Comparison of ENCODE assay signal across 23 cellular contexts in genomic region chr21:38293765-38294164, GRCh38. TPM values are rescaled to one million over a fixed set of nuclear protein-coding genes. Genes with fewer than 3 reads are reported as not detected.
DNase-seq lines count a peak whose midpoint lies in the region; ATAC-seq, FAIRE-seq and TF ChIP-seq lines count a peak whose summit lies in the region.
"Had no signal": no experiment of that assay in that cellular context is flagged by ENCODE, and none has a peak within 500 bp of the region (broad histone marks: within the 10 kb centered on the region; RNA-seq: fewer than 3 reads in every experiment).

No MANE protein-coding gene starts in this region.

- no peak overlapping the region for H3K4me2 ChIP-seq in GM12878 (ENCODE audit: control insufficient read depth, insufficient read depth)
- H3K4me2 ChIP-seq in mesenchymal stem cell (ENCODE audit: low read length, poor library complexity, severe bottlenecking): no peak overlapping the region
- H3K4me2 ChIP-seq: smooth muscle cell had no signal

- H2AK5ac ChIP-seq in mesenchymal stem cell (ENCODE audit: low read length, severe bottlenecking): peak overlapping the region; percentile 91

- H3K14ac ChIP-seq in mesenchymal stem cell (ENCODE audit: low read length in 2 of 2): peak overlapping the region in 1 of 2 experiments; percentile 49

- no peak for TF ChIP-seq RAD21 in GM12878 (IDR thresholded peaks at IDR 0.05; ENCODE audit: insufficient read depth, low read depth, low read length)

- no peak overlapping the region for H3K23ac ChIP-seq in mesenchymal stem cell (ENCODE audit: low read length in 2 of 2)

- H3K4me1 Mint-ChIP-seq in activated naive CD4-positive, alpha-beta T cell treated with anti-CD3 and anti-CD28 coated beads, Interleukin-2, amount 50 U/mL, for 24 hours: peaks cover 69% of the 10 kb centered on the region
- peaks cover 21% of the 10 kb centered on the region for H3K4me1 Mint-ChIP-seq in activated CD4-positive, alpha-beta T cell treated with anti-CD3 and anti-CD28 coated beads for 36 hours

- H2AFZ ChIP-seq in GM12878 (ENCODE audit: control insufficient read depth, low read depth, low read length) (no peak overlapping the region), mesenchymal stem cell (ENCODE audit: low read depth, low read length) (no peak overlapping the region)
- H2AFZ ChIP-seq: parathyroid adenoma had no signal

- H3K79me1 ChIP-seq in mesenchymal stem cell (replicated peaks; ENCODE audit: low read length, poor library complexity, severe bottlenecking): no peaks in the 10 kb centered on the region

- H2BK120ac ChIP-seq in mesenchymal stem cell (ENCODE audit: low read depth, low read length): no peak overlapping the region

- no peak overlapping the region for H3K4me3 Mint-ChIP-seq in activated naive CD4-positive, alpha-beta T cell treated with anti-CD3 and anti-CD28 coated beads, Interleukin-2, amount 50 U/mL, for 24 hours
- H3K4me3 Mint-ChIP-seq in activated CD4-positive, alpha-beta T cell treated with anti-CD3 and anti-CD28 coated beads for 36 hours: no peak overlapping the region

- CTCF ChIA-PET in GM12878 (lab: Yijun Ruan, JAX): interaction anchor here (0.6 to 3.5 kb wide), 7 partner anchors 20 to 1096 kb away, joined by 3 to 16 read pairs (median 5); no protein-coding TSS in a partner anchor
- CTCF ChIA-PET in activated CD4-positive, alpha-beta T cell treated with anti-CD3 and anti-CD28 coated beads for 36 hours (lab: Charles Lee): interaction anchor here (0.6 to 1.8 kb wide), 3 partner anchors 12 to 127 kb away, joined by 3 to 4 read pairs (median 3); no protein-coding TSS in a partner anchor

- H3K9ac ChIP-seq in GM12878 (ENCODE audit: control insufficient read depth, insufficient read depth, low read length) (no peak overlapping the region), mesenchymal stem cell (ENCODE audit: low read length) (no peak overlapping the region)
- H3K9ac ChIP-seq: parathyroid adenoma had no signal

- H4K8ac ChIP-seq in mesenchymal stem cell (ENCODE audit: low read length): no peak overlapping the region

- no TSS peak for BruUV-seq in GM12878 (replicated peaks; lab: Mats Ljungman, UMichigan)

- SMC1A ChIA-PET in GM12878 (lab: Charles Lee; ENCODE audit: uncharacterized antibody, unreplicated experiment): interaction anchor here (1.1 to 5.7 kb wide), 11 partner anchors 10 to 74 kb away, joined by 3 to 57 read pairs (median 4); no protein-coding TSS in a partner anchor

- H3K27ac Mint-ChIP-seq in activated naive CD4-positive, alpha-beta T cell treated with anti-CD3 and anti-CD28 coated beads, Interleukin-2, amount 50 U/mL, for 24 hours: peak overlapping the region; percentile 68
- no peak overlapping the region for H3K27ac Mint-ChIP-seq in activated CD4-positive, alpha-beta T cell treated with anti-CD3 and anti-CD28 coated beads for 36 hours

- no peak overlapping the region for H3K4me3 ChIP-seq in GM12878
- H3K4me3 ChIP-seq in mesenchymal stem cell (ENCODE audit: insufficient read depth in 1 of 2, low read depth in 1 of 2, low read length in 2 of 2): no peak overlapping the region
- H3K4me3 ChIP-seq in thymus (ENCODE audit: low read length): no peak overlapping the region
- H3K4me3 ChIP-seq: smooth muscle cell, tibial nerve had no signal

- H3K9me3 ChIP-seq in GM12878 (replicated peaks; ENCODE audit: control insufficient read depth, insufficient read depth, low read length) (no peaks in the 10 kb centered on the region), mesenchymal stem cell (ENCODE audit: control insufficient read depth, low read length) (no peaks in the 10 kb centered on the region), thymus (ENCODE audit: control insufficient read depth) (no peaks in the 10 kb centered on the region)
- H3K9me3 ChIP-seq: tibial nerve had no signal

- no peaks in the 10 kb centered on the region for H3K9me3 Mint-ChIP-seq in activated naive CD4-positive, alpha-beta T cell treated with anti-CD3 and anti-CD28 coated beads, Interleukin-2, amount 50 U/mL, for 24 hours
- H3K9me3 Mint-ChIP-seq in activated CD4-positive, alpha-beta T cell treated with anti-CD3 and anti-CD28 coated beads for 36 hours (ENCODE audit: low read depth): no peaks in the 10 kb centered on the region

- H3K79me2 ChIP-seq in GM12878 (ENCODE audit: control insufficient read depth, insufficient read depth, low read length): no peaks in the 10 kb centered on the region
- H3K79me2 ChIP-seq: parathyroid adenoma had no signal

- H3K27ac ChIP-seq in GM12878 (ENCODE audit: control insufficient read depth, insufficient read depth): no peak overlapping the region
- H3K27ac ChIP-seq in mesenchymal stem cell (ENCODE audit: low read length, poor library complexity, severe bottlenecking): peak overlapping the region; percentile 27
- peak overlapping the region; percentile 25 for H3K27ac ChIP-seq in thymus (ENCODE audit: low read depth)
- H3K27ac ChIP-seq: 22Rv1, C4-2B, parathyroid adenoma, tibial nerve had no signal

- 43% methylated on average over 5 of the region's 5 CpGs for WGBS in GM12878 (ENCODE audit: insufficient coverage, insufficient replicate concordance, low lambda C conversion rate, missing lambda C conversion rate)
- 69% methylated on average over 4 of the region's 5 CpGs for WGBS in mesenchymal stem cell
- 73% methylated on average over 5 of the region's 5 CpGs for WGBS in thymus

- H3K27me3 Mint-ChIP-seq in activated naive CD4-positive, alpha-beta T cell treated with anti-CD3 and anti-CD28 coated beads, Interleukin-2, amount 50 U/mL, for 24 hours: no peaks in the 10 kb centered on the region
- no peaks in the 10 kb centered on the region for H3K27me3 Mint-ChIP-seq in activated CD4-positive, alpha-beta T cell treated with anti-CD3 and anti-CD28 coated beads for 36 hours

- no peak for DNase-seq in activated naive CD4-positive, alpha-beta T cell treated with anti-CD3 and anti-CD28 coated beads, Interleukin-2, amount 50 U/mL, for 16 hours
- DNase-seq in GM12878 (ENCODE audit: low read depth, low spot score) (no peak), mesenchymal stem cell (no peak), EL (no peak), GM19238 (ENCODE audit: insufficient read length, low spot score) (no peak)
- DNase-seq in activated CD4-positive, alpha-beta T cell treated with anti-CD3 and anti-CD28 coated beads for 36 hours: no peak
- DNase-seq: activated CD4-positive, alpha-beta T cell treated with anti-CD3 and anti-CD28 coated beads, Interleukin-2, amount 50 U/mL, for 4 hours; activated naive CD4-positive, alpha-beta T cell treated with Interleukin-2 at 50 U/mL for 16 hours; activated T-cell treated with anti-CD3 and anti-CD28 coated beads for 4 hours; DMS153; MM.1S; NCI-H1694 treated with DMSO at 0.1 percent for 48 hours; NCI-H226 had no signal

- no peaks in the 10 kb centered on the region for H3K36me3 Mint-ChIP-seq in activated naive CD4-positive, alpha-beta T cell treated with anti-CD3 and anti-CD28 coated beads, Interleukin-2, amount 50 U/mL, for 24 hours
- H3K36me3 Mint-ChIP-seq in activated CD4-positive, alpha-beta T cell treated with anti-CD3 and anti-CD28 coated beads for 36 hours (ENCODE audit: low read depth): no peaks in the 10 kb centered on the region

- H3K18ac ChIP-seq in mesenchymal stem cell (ENCODE audit: low read depth in 1 of 2, low read length in 2 of 2): peak overlapping the region; percentile 6 to 63

- TF ChIP-seq POLR2A in GM12878 (IDR thresholded peaks at IDR 0.05; ENCODE audit: low read depth, low read length): no peak

- H2BK5ac ChIP-seq in mesenchymal stem cell (ENCODE audit: low read depth, low read length, poor library complexity, severe bottlenecking): peak overlapping the region; percentile 4

- H4K91ac ChIP-seq in mesenchymal stem cell (ENCODE audit: low read length): no peak overlapping the region

- in situ Hi-C loops in GM12878 (cut with MboI): no loop called here

- POLR2A ChIA-PET in GM12878 (lab: Charles Lee): no interaction called here
- POLR2A ChIA-PET in activated CD4-positive, alpha-beta T cell treated with anti-CD3 and anti-CD28 coated beads for 36 hours (lab: Charles Lee): no interaction called here

- FAIRE-seq in GM12878 (lab: Jason Lieb, UNC): no peak
- FAIRE-seq: endometrium, H1 had no signal

- H3K27me3 ChIP-seq in GM12878 (replicated peaks in 1 of 2; ENCODE audit: control insufficient read depth in 2 of 2, insufficient read depth in 2 of 2, low read length in 1 of 2) (no peaks in the 10 kb centered on the region), mesenchymal stem cell (ENCODE audit: control insufficient read depth in 1 of 2, insufficient read depth in 1 of 2, low read length in 2 of 2) (no peaks in the 10 kb centered on the region), thymus (ENCODE audit: control insufficient read depth, insufficient read depth) (no peaks in the 10 kb centered on the region)
- H3K27me3 ChIP-seq: tibial nerve had no signal

- H3K4ac ChIP-seq in mesenchymal stem cell (ENCODE audit: low read depth in 1 of 2, low read length in 2 of 2): peak overlapping the region in 1 of 2 experiments; percentile 65

- RAD21 ChIA-PET in GM12878 (lab: Charles Lee; ENCODE audit: unreplicated experiment): interaction anchor here (0.8 to 1.5 kb wide), 8 partner anchors 16 to 77 kb away, joined by 3 to 6 read pairs (median 4); no protein-coding TSS in a partner anchor

- intact Hi-C loops in GM12878 (cut with micrococcal nuclease; ENCODE audit: unreplicated experiment): no loop called here
- intact Hi-C loops in activated CD4-positive, alpha-beta T cell treated with anti-CD3 and anti-CD28 coated beads for 36 hours (cut with DNase I, micrococcal nuclease): no loop called here

- no peak overlapping the region for H2BK15ac ChIP-seq in mesenchymal stem cell (ENCODE audit: low read depth, poor library complexity, severe bottlenecking)

- ATAC-seq in GM12878: no peak
- no peak for ATAC-seq in activated CD4-positive, alpha-beta T cell treated with anti-CD3 and anti-CD28 coated beads for 36 hours
- ATAC-seq: SK-N-SH treated with all-trans-retinoic acid at 6 μM for 48 hours had no signal

- H3K4me1 ChIP-seq in GM12878 (ENCODE audit: control insufficient read depth, insufficient read depth, low read length) (no peaks in the 10 kb centered on the region), mesenchymal stem cell (ENCODE audit: control insufficient read depth, insufficient read depth, low read depth, low read length) (peaks cover 17% of the 10 kb centered on the region), thymus (ENCODE audit: control insufficient read depth, insufficient read depth, low read length) (no peaks in the 10 kb centered on the region)
- H3K4me1 ChIP-seq: parathyroid adenoma had no signal

- H3K36me3 ChIP-seq in GM12878 (ENCODE audit: control insufficient read depth in 2 of 2, insufficient read depth in 2 of 2, low read length in 1 of 2) (no peaks in the 10 kb centered on the region), mesenchymal stem cell (ENCODE audit: control insufficient read depth in 1 of 2, insufficient read depth in 2 of 2, low read depth in 1 of 2, low read length in 2 of 2) (peaks cover 0 to under 1% of the 10 kb centered on the region in 2 experiments), thymus (ENCODE audit: control insufficient read depth, insufficient read depth) (no peaks in the 10 kb centered on the region)
- H3K36me3 ChIP-seq: tibial nerve had no signal

- H4K20me1 ChIP-seq in GM12878 (ENCODE audit: control insufficient read depth, insufficient read depth): no peaks in the 10 kb centered on the region

- TF ChIP-seq CTCF in GM12878 (IDR thresholded peaks at IDR 0.05 in 2 of 3, conservative IDR thresholded peaks at IDR 0.05 in 1 of 3; ENCODE audit: control insufficient read depth in 2 of 3, extremely low read depth in 1 of 3, insufficient read depth in 1 of 3, low read depth in 3 of 3, low read length in 3 of 3): no peak

- TF ChIP-seq EP300 in GM12878 (IDR thresholded peaks at IDR 0.05; ENCODE audit: borderline replicate concordance in 1 of 2, control insufficient read depth in 1 of 2, low read depth in 2 of 2, low read length in 2 of 2): no peak

- peak overlapping the region; percentile 72 to 89 for H2BK12ac ChIP-seq in mesenchymal stem cell (ENCODE audit: low read length in 2 of 2)

RNA-seq across cellular contexts. Expression of gene KCNJ15, which starts 37.0 kb away (rescaled TPM):
- total RNA-seq in GM12878 (2013; cell fraction: nucleolus; rRNA removed): 0.33 and 0.91 TPM in 2 replicates
- not detected in 2 replicates for total RNA-seq in GM12878 (2014; rRNA removed)
- total RNA-seq in GM12878 (2014; rRNA removed; fragmentation: Illumina TruSeq; extraction: Trizol): not detected in 2 replicates
- 0.46 and 0.56 TPM in 2 replicates for total RNA-seq in GM12878 (2021)
- not detected for polyA plus RNA-seq in GM12878 (2011; ENCODE audit: low read depth)
- polyA plus RNA-seq in GM12878 (2011; rRNA removed): 1.9 and 2.7 TPM in 2 replicates
- 1.5 and 1.8 TPM in 2 replicates for polyA plus RNA-seq in GM12878 (2011; cell fraction: cytosol; rRNA removed)
- polyA plus RNA-seq in GM12878 (2011; cell fraction: nucleus; rRNA removed): 2.4 and 2.5 TPM in 2 replicates
- polyA plus RNA-seq in GM12878 (2012): 0.08 and 0.34 TPM in 2 replicates
- polyA plus RNA-seq in GM12878 (2014; fragmentation: Illumina TruSeq; extraction: Trizol): 0.19 TPM in 1 of 2 replicates, not detected in the other
- polyA plus RNA-seq in GM12878 (2014; fragmentation: Nextera tagmentation; extraction: Ambion mirVana): under 1 TPM in 1 of 2 experiments, not detected in 1; 0.05 TPM
- 0.16 TPM in 1 of 2 replicates, not detected in the other for polyA plus RNA-seq in GM12878 (2014; rRNA removed)
- not detected for polyA plus RNA-seq in GM12878 (2016; fragmentation: Nextera tagmentation; extraction: Ambion mirVana)
- 3.7 and 4.2 TPM in 2 replicates for polyA minus RNA-seq in GM12878 (2011; rRNA and poly(A)+ RNA removed)
- 0.40 and 1.2 TPM in 2 replicates for polyA minus RNA-seq in GM12878 (2011; cell fraction: cytosol; rRNA and poly(A)+ RNA removed)
- 0.24 and 0.57 TPM in 2 replicates for polyA minus RNA-seq in GM12878 (2011; cell fraction: nucleus; rRNA and poly(A)+ RNA removed)
- 0.99 TPM for polyA plus RNA-seq in mesenchymal stem cell (2013, experiment 1 of 2)
- polyA plus RNA-seq in mesenchymal stem cell (2013, experiment 2 of 2): 1.00 TPM
- 1.3 TPM for polyA plus RNA-seq in thymus
- total RNA-seq in activated CD4-positive, alpha-beta T cell treated with anti-CD3 and anti-CD28 coated beads for 36 hours: under 1 TPM; 0.12 to 0.14 TPM
- total RNA-seq: H1 had no signal
